1 cellular context compared by ENCODE assay signal in genomic region chr9:21415492-21416267, GRCh38.
TF ChIP-seq lines count a peak whose summit lies in the region.

No MANE protein-coding gene starts in this region.

TF ChIP-seq in A549, 52 proteins besides CTCF, POLR2A, EP300 and RAD21 (continued from another document):
- TF ChIP-seq, protein P1, sequence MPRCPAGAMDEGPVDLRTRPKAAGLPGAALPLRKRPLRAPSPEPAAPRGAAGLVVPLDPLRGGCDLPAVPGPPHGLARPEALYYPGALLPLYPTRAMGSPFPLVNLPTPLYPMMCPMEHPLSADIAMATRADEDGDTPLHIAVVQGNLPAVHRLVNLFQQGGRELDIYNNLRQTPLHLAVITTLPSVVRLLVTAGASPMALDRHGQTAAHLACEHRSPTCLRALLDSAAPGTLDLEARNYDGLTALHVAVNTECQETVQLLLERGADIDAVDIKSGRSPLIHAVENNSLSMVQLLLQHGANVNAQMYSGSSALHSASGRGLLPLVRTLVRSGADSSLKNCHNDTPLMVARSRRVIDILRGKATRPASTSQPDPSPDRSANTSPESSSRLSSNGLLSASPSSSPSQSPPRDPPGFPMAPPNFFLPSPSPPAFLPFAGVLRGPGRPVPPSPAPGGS (IDR thresholded peaks at IDR 0.05): no peak
